ENCODE assay signal across 13 cellular contexts in the genomic region with DNA sequence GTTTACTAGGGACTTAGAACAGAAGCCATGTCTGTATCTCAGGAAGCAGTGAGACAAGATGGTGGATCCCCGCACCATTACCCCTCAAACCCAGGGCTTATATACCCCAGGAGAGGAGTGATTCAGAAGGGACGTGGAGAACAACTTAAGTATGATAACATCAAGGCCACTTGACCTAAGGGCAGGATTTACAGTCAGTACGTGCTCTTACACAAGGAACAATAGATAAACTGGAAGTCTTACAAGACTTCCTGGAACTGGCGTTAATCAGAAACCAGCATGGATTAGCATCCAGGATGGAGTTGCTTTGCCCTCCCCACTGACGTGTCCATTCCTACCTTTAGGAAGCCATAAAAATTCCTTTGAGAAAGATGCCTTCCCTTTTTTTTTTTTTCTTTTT. TPM values are rescaled to one million over a fixed set of nuclear protein-coding genes. Genes with fewer than 3 reads are reported as not detected.
DNase-seq lines count a peak whose midpoint lies in the region; ATAC-seq, FAIRE-seq and TF ChIP-seq lines count a peak whose summit lies in the region.
"Had no signal": no experiment of that assay in that cellular context is flagged by ENCODE, and none has a peak within 500 bp of the region (broad histone marks: within the 10 kb centered on the region; RNA-seq: fewer than 3 reads in every experiment).

No MANE protein-coding gene starts in this region.

- no peak overlapping the region for H3K4me3 ChIP-seq in A549
- no peak overlapping the region for H3K4me3 ChIP-seq in colonic mucosa
- no peak overlapping the region for H3K4me3 ChIP-seq in mesodermal cell (ENCODE audit: extremely low read depth, insufficient read depth, low read length, poor library complexity, severe bottlenecking)

- H3K9me3 Mint-ChIP-seq in HFFc6: no peaks in the 10 kb centered on the region
- H3K9me3 Mint-ChIP-seq: activated naive CD8-positive, alpha-beta T cell treated with anti-CD3 and anti-CD28 coated beads, Interleukin-2, amount 10 ng/mL, durations not matched to agents 7 days and 5 days; CD4-positive, alpha-beta memory T cell had no signal

- H3K36me3 ChIP-seq in colonic mucosa: no peaks in the 10 kb centered on the region
- no peaks in the 10 kb centered on the region for H3K36me3 ChIP-seq in mesodermal cell (ENCODE audit: control insufficient read depth, insufficient read depth, low read length)

- H3K27ac ChIP-seq in A549 (peak overlapping the region; percentile 36 to 40; a peak in 2 of 6 replicates), colonic mucosa (peak overlapping the region; percentile 45), mesodermal cell (ENCODE audit: low read depth, low read length, severe bottlenecking) (peak overlapping the region; percentile 1)

- peak in 1 of 2 experiments; percentile 69 for DNase-seq in A549 (ENCODE audit: low read depth in 1 of 2, low spot score in 1 of 2)
- peak; percentile 6 for DNase-seq in HFFc6
- peak; percentile 65 for DNase-seq in colonic mucosa
- no peak for DNase-seq in MV-4-11 (lab: John Stamatoyannopoulos, UW)
- no peak for DNase-seq in cerebellum (ENCODE audit: low spot score)
- DNase-seq in SHP77 (lab: John Stamatoyannopoulos, UW): no peak
- DNase-seq: activated naive CD8-positive, alpha-beta T cell treated with anti-CD3 and anti-CD28 coated beads, Interleukin-2, amount 10 ng/mL, durations not matched to agents 7 days and 5 days; CD4-positive, alpha-beta memory T cell; effector memory CD4-positive, alpha-beta T cell; NCI-H1105 treated with DMSO at 0.1 percent for 48 hours; T-helper 9 cell had no signal

- no peaks in the 10 kb centered on the region for H3K36me3 Mint-ChIP-seq in HFFc6 (ENCODE audit: low read depth)
- H3K36me3 Mint-ChIP-seq: activated naive CD8-positive, alpha-beta T cell treated with anti-CD3 and anti-CD28 coated beads, Interleukin-2, amount 10 ng/mL, durations not matched to agents 7 days and 5 days; CD4-positive, alpha-beta memory T cell had no signal

- FAIRE-seq in A549 (lab: Jason Lieb, UNC): no peak

- no peak for TF ChIP-seq RAD21 in A549 (conservative IDR thresholded peaks at IDR 0.05 in 1 of 2, IDR thresholded peaks at IDR 0.05 in 1 of 2)

- no peak for TF ChIP-seq POLR2A in A549 (IDR thresholded peaks at IDR 0.05; ENCODE audit: low read length)

- H3K27ac Mint-ChIP-seq in HFFc6: no peak overlapping the region
- H3K27ac Mint-ChIP-seq: activated naive CD8-positive, alpha-beta T cell treated with anti-CD3 and anti-CD28 coated beads, Interleukin-2, amount 10 ng/mL, durations not matched to agents 7 days and 5 days; CD4-positive, alpha-beta memory T cell had no signal

- peaks cover 39% of the 10 kb centered on the region for H3K4me1 Mint-ChIP-seq in HFFc6 (ENCODE audit: low read depth)

- CTCF ChIA-PET in A549 (lab: Yijun Ruan, JAX): interaction anchor here (4.7 kb wide), 1 partner anchor 658 kb away, joined by 81 read pairs; no protein-coding TSS in a partner anchor

- no peaks in the 10 kb centered on the region for H3K27me3 ChIP-seq in colonic mucosa

- H3K9me3 ChIP-seq in A549: no peaks in the 10 kb centered on the region
- no peaks in the 10 kb centered on the region for H3K9me3 ChIP-seq in colonic mucosa
- no peaks in the 10 kb centered on the region for H3K9me3 ChIP-seq in mesodermal cell (ENCODE audit: control insufficient read depth, low read length)

- intact Hi-C loops in colonic mucosa (cut with DNase I): loop anchor here (5.0 to 10.0 kb wide), 2 partner anchors 414 to 661 kb away; no protein-coding TSS in a partner anchor

- no peak for TF ChIP-seq EP300 in A549 (IDR thresholded peaks at IDR 0.05)

- TF ChIP-seq CTCF in A549 (IDR thresholded peaks at IDR 0.05) (no peak), HFFc6 (IDR thresholded peaks at IDR 0.05) (no peak), colonic mucosa (IDR thresholded peaks at IDR 0.05) (no peak)

- peaks cover 2% of the 10 kb centered on the region; the same call in 1 of the 2 replicates for H3K27me3 Mint-ChIP-seq in HFFc6 (ENCODE audit: insufficient read depth)
- H3K27me3 Mint-ChIP-seq: activated naive CD8-positive, alpha-beta T cell treated with anti-CD3 and anti-CD28 coated beads, Interleukin-2, amount 10 ng/mL, durations not matched to agents 7 days and 5 days had no signal

- H3K9ac ChIP-seq in colonic mucosa (ENCODE audit: low read depth in 2 of 2, low read length in 2 of 2): peak overlapping the region in 1 of 2 donors; percentile 7

- H3K4me1 ChIP-seq in A549 (peaks cover 8% of the 10 kb centered on the region; the same call in 2 of the 3 replicates), colonic mucosa (no peaks in the 10 kb centered on the region), mesodermal cell (ENCODE audit: control insufficient read depth, insufficient read depth, low read length, poor library complexity, severe bottlenecking) (peaks cover 19% of the 10 kb centered on the region)

- H3K4me2 ChIP-seq in A549: no peak overlapping the region

- 42% methylated on average over 5 of the region's 5 CpGs for WGBS in A549 (ENCODE audit: missing lambda C conversion rate)
- WGBS in mesodermal cell (ENCODE audit: insufficient coverage in 2 of 2), 2 experiments: 65 to 82% methylated on average over 3 to 4 of the region's 5 CpGs

- no peak overlapping the region for H3K4me3 Mint-ChIP-seq in HFFc6
- H3K4me3 Mint-ChIP-seq: activated naive CD8-positive, alpha-beta T cell treated with anti-CD3 and anti-CD28 coated beads, Interleukin-2, amount 10 ng/mL, durations not matched to agents 7 days and 5 days; CD4-positive, alpha-beta memory T cell had no signal

- peak in 1 of 2 experiments; percentile 16; a peak in 3 of 6 replicates for ATAC-seq in A549
- no peak for ATAC-seq in HG02885 (IDR thresholded peaks at IDR 0.05; ENCODE audit: poor library complexity, unreplicated experiment)

- POLR2A ChIA-PET in A549 (lab: Yijun Ruan, JAX): no interaction called here

TF ChIP-seq in A549, 52 proteins besides CTCF, POLR2A, EP300 and RAD21:
- TF ChIP-seq MYC (IDR thresholded peaks at IDR 0.05; ENCODE audit: borderline replicate concordance, low read length) (no peak), GATA3 (IDR thresholded peaks at IDR 0.05; ENCODE audit: borderline replicate concordance) (peak; percentile 70), BHLHE40 (IDR thresholded peaks at IDR 0.05; ENCODE audit: low read depth, low read length) (no peak), CHD4 (IDR thresholded peaks at IDR 0.05; ENCODE audit: borderline replicate concordance) (no peak), CEBPB (IDR thresholded peaks at IDR 0.05) (peak in 1 of 2 experiments; percentile 11; a peak in 1 of 4 replicates), RARB (CRISPR knock-in tag; IDR thresholded peaks at IDR 0.05) (no peak)
- TF ChIP-seq, protein P1, sequence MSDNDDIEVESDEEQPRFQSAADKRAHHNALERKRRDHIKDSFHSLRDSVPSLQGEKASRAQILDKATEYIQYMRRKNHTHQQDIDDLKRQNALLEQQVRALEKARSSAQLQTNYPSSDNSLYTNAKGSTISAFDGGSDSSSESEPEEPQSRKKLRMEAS (IDR thresholded peaks at IDR 0.05): no peak
- TF ChIP-seq, protein P2, sequence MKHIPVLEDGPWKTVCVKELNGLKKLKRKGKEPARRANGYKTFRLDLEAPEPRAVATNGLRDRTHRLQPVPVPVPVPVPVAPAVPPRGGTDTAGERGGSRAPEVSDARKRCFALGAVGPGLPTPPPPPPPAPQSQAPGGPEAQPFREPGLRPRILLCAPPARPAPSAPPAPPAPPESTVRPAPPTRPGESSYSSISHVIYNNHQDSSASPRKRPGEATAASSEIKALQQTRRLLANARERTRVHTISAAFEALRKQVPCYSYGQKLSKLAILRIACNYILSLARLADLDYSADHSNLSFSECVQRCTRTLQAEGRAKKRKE (CRISPR knock-in tag; IDR thresholded peaks at IDR 0.05; ENCODE audit: low read depth): no peak

RNA-seq across cellular contexts. Expression of a gene that starts 8.6 kb away (rescaled TPM):
- 1.4 and 1.7 TPM in 2 replicates for polyA plus RNA-seq in A549 (2011; rRNA removed)
- 0.43 and 0.59 TPM in 2 replicates for polyA plus RNA-seq in A549 (2012; cell fraction: cytosol; rRNA removed)
- polyA plus RNA-seq in A549 (2012; cell fraction: nucleus; rRNA removed): 0.13 and 0.43 TPM in 2 replicates
- 0.63 to 1.1 TPM (median 0.87 TPM) in 3 replicates for polyA plus RNA-seq in A549 (2017; fragmentation: RNase III; extraction: RNeasy Plus Mini Kit Qiagen cat#74134 plus additional on column Dnase treatment)
- 1.5 TPM in 2 replicates for polyA minus RNA-seq in A549 (2011; rRNA and poly(A)+ RNA removed)
- 1 to 10 TPM; 1.8 to 2.5 (median 2.0) TPM for total RNA-seq in HFFc6 (2021; fragmentation: NEBNext Ultra II Directional; extraction: Animal tissue kit (Norgen Biotek cat#: 25700))
- total RNA-seq in colonic mucosa: 1 to 10 TPM; 3.7 to 5.2 TPM
- polyA plus RNA-seq in mesodermal cell (2013, experiment 1 of 2): 0.92 TPM
- 1.3 TPM for polyA plus RNA-seq in mesodermal cell (2013, experiment 2 of 2)
- total RNA-seq in cerebellum: 2.6 TPM

RNA-seq across cellular contexts. Expression of a gene that starts 60.0 kb away (rescaled TPM):
- polyA plus RNA-seq in A549 (2011; rRNA removed) (55.2 and 63.2 TPM in 2 replicates), A549 (2017; fragmentation: RNase III; extraction: RNeasy Plus Mini Kit Qiagen cat#74134 plus additional on column Dnase treatment) (14.9 to 15.5 TPM (median 15.3 TPM) in 3 replicates)
- polyA plus RNA-seq in A549 (2012; cell fraction: cytosol; rRNA removed): 13.2 and 17.1 TPM in 2 replicates
- polyA plus RNA-seq in A549 (2012; cell fraction: nucleus; rRNA removed): 6.7 and 9.5 TPM in 2 replicates
- 58.4 and 60.4 TPM in 2 replicates for polyA minus RNA-seq in A549 (2011; rRNA and poly(A)+ RNA removed)
- total RNA-seq in HFFc6 (2021; fragmentation: NEBNext Ultra II Directional; extraction: Animal tissue kit (Norgen Biotek cat#: 25700)): 10 to 100 TPM in 3 of 6 experiments, 1 to 10 TPM in 3; 9.5 to 11.4 (median 10.1) TPM
- total RNA-seq in colonic mucosa (10 to 100 TPM in 1 of 2 donors, 1 to 10 TPM in 1; 3.9 to 11.8 TPM), cerebellum (65.3 TPM)
- 24.0 TPM for polyA plus RNA-seq in mesodermal cell (2013, experiment 1 of 2)
- polyA plus RNA-seq in mesodermal cell (2013, experiment 2 of 2): 21.8 TPM
- total RNA-seq: CD4-positive, alpha-beta memory T cell had no signal

Comparison
In these comparisons a context has a peak if more than half of its experiments do, and no peak if none do; other contexts are left out.
1. DNase-seq: peak in HFFc6 (single experiment) and colonic mucosa (single experiment); none in MV-4-11 (single experiment), cerebellum (single experiment) and SHP77 (0 of 2).
2. Peak in every context shown above with its lines, with median percentiles within 50 percentile points of each other: H3K27ac ChIP-seq.